10 cellular contexts compared by ENCODE assay signal in the genomic region with DNA sequence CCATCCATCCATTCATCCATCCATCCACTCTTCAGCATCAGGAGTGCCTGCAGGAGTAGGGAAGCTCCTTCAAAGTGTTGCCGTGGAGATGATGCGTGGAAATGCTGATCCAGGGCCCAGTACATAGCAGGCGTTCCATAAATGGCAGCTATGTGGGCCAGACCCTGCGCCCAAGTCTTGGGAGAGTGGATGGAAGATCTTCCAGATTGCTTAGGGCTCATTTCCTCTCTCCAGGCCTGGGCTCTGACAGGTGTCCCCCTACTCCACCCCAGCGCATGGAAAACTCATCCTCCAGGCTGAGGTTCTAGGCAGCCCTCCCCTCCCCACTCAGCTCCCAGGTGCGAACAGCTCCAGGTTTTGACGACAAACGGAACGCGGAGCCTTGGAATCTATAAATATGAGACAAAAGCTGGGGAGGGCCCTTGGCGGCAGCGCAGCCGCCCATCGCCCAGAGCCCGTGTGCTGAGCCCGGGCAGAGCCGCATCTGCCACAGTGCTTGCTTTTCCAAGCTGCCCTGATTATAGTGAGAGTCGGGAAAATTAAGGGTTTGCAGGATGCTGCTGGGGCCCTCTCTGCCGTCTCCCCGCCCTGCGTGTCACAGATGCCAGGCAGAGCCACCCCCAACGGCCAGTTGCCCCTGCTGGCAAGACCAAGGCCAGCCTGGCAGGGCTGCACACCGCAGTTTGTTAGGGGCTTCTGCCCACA. TPM values are rescaled to one million over a fixed set of nuclear protein-coding genes. Genes with fewer than 3 reads are reported as not detected.
DNase-seq lines count a peak whose midpoint lies in the region; ATAC-seq lines count a peak whose summit lies in the region.
"Had no signal": no experiment of that assay in that cellular context is flagged by ENCODE, and none has a peak within 500 bp of the region (broad histone marks: within the 10 kb centered on the region; RNA-seq: fewer than 3 reads in every experiment).

No MANE protein-coding gene starts in this region.

- DNase-seq in activated CD4-positive, alpha-beta T cell treated with anti-CD3 and anti-CD28 coated beads, Interleukin-2, amount 10 ng/mL, durations not matched to agents 24 days and 14 days, result no peak
- no peak for DNase-seq in activated CD4-positive, alpha-beta T cell treated with anti-CD3 and anti-CD28 coated beads, Interleukin-2, amount 50 U/mL, for 1 hour
- DNase-seq in MG63, result no peak
- no peak for DNase-seq in effector memory CD8-positive, alpha-beta T cell
- peak; percentile 74 for DNase-seq in posterior vena cava (ENCODE audit: low spot score)
- DNase-seq: mesenchymal stem cell, NCI-H2081 treated with DMSO at 0.1 percent for 48 hours had no signal

- ATAC-seq in effector memory CD8-positive, alpha-beta T cell (replicated peaks), result no peak
- no peak for ATAC-seq in HG03159 (IDR thresholded peaks at IDR 0.05; ENCODE audit: unreplicated experiment)
- no peak for ATAC-seq in GM18498 (IDR thresholded peaks at IDR 0.05; ENCODE audit: unreplicated experiment)
- no peak for ATAC-seq in HG02763 (IDR thresholded peaks at IDR 0.05; ENCODE audit: unreplicated experiment)

- H3K36me3 ChIP-seq in MG63, result no peaks in the 10 kb centered on the region

- no peaks in the 10 kb centered on the region for H3K4me1 Mint-ChIP-seq in activated CD4-positive, alpha-beta T cell treated with anti-CD3 and anti-CD28 coated beads, Interleukin-2, amount 10 ng/mL, durations not matched to agents 24 days and 14 days
- H3K4me1 Mint-ChIP-seq in effector memory CD8-positive, alpha-beta T cell (ENCODE audit: low read depth in 2 of 2), result no peaks in the 10 kb centered on the region

- no peaks in the 10 kb centered on the region for H3K9me3 Mint-ChIP-seq in activated CD4-positive, alpha-beta T cell treated with anti-CD3 and anti-CD28 coated beads, Interleukin-2, amount 10 ng/mL, durations not matched to agents 24 days and 14 days
- H3K9me3 Mint-ChIP-seq in effector memory CD8-positive, alpha-beta T cell, result no peaks in the 10 kb centered on the region

- no peak overlapping the region for H3K27ac Mint-ChIP-seq in activated CD4-positive, alpha-beta T cell treated with anti-CD3 and anti-CD28 coated beads, Interleukin-2, amount 10 ng/mL, durations not matched to agents 24 days and 14 days
- no peak overlapping the region for H3K27ac Mint-ChIP-seq in effector memory CD8-positive, alpha-beta T cell

- no peaks in the 10 kb centered on the region for H3K9me3 ChIP-seq in MG63

- H3K36me3 Mint-ChIP-seq in activated CD4-positive, alpha-beta T cell treated with anti-CD3 and anti-CD28 coated beads, Interleukin-2, amount 10 ng/mL, durations not matched to agents 24 days and 14 days (ENCODE audit: low read depth), result no peaks in the 10 kb centered on the region
- H3K36me3 Mint-ChIP-seq in effector memory CD8-positive, alpha-beta T cell (ENCODE audit: insufficient read depth), result no peaks in the 10 kb centered on the region

- intact Hi-C loops in activated CD4-positive, alpha-beta T cell treated with anti-CD3 and anti-CD28 coated beads, Interleukin-2, amount 10 ng/mL, durations not matched to agents 24 days and 14 days (cut with micrococcal nuclease), result loop anchor here (2.0 kb wide), 1 partner anchor 59 kb away; no protein-coding TSS in a partner anchor
- intact Hi-C loops in posterior vena cava (cut with DNase I), result no loop called here

- peak overlapping the region; percentile 72 for H3K4me3 Mint-ChIP-seq in activated CD4-positive, alpha-beta T cell treated with anti-CD3 and anti-CD28 coated beads, Interleukin-2, amount 10 ng/mL, durations not matched to agents 24 days and 14 days
- peak overlapping the region; percentile 44 to 50 for H3K4me3 Mint-ChIP-seq in effector memory CD8-positive, alpha-beta T cell

- H3K27me3 ChIP-seq in MG63, result no peaks in the 10 kb centered on the region

- peaks cover 22% of the 10 kb centered on the region for H3K27me3 Mint-ChIP-seq in activated CD4-positive, alpha-beta T cell treated with anti-CD3 and anti-CD28 coated beads, Interleukin-2, amount 10 ng/mL, durations not matched to agents 24 days and 14 days
- peaks cover 24 to 27% of the 10 kb centered on the region in 2 donors for H3K27me3 Mint-ChIP-seq in effector memory CD8-positive, alpha-beta T cell

- peak overlapping the region; percentile 62 for H3K4me3 ChIP-seq in MG63

RNA-seq across cellular contexts. Expression of gene BEGAIN, which starts 1.6 kb away (rescaled TPM):
- 3.0 and 4.8 TPM in 2 replicates for total RNA-seq in activated CD4-positive, alpha-beta T cell treated with anti-CD3 and anti-CD28 coated beads, Interleukin-2, amount 10 ng/mL, durations not matched to agents 24 days and 14 days
- total RNA-seq in MG63 (2014; rRNA removed; shearing (Covaris generic); ENCODE audit: low replicate concordance), result 2.3 and 8.2 TPM in 2 replicates
- total RNA-seq in posterior vena cava, result 1 to 10 TPM in 1 of 2 donors, under 1 TPM in 1; 0.56 to 1.2 TPM
